17 cellular contexts compared by ENCODE assay signal in genomic region chr21:45801989-45802388, GRCh38.
DNase-seq lines count a peak whose midpoint lies in the region; TF ChIP-seq lines count a peak whose summit lies in the region.
"Had no signal": no experiment of that assay in that cellular context is flagged by ENCODE, and none has a peak within 500 bp of the region (broad histone marks: within the 10 kb centered on the region; RNA-seq: fewer than 3 reads in every experiment).

No MANE protein-coding gene starts in this region.

- H4K20me1 ChIP-seq in MM.1S (ENCODE audit: insufficient read depth, low read length), result no peaks in the 10 kb centered on the region

- CTCF ChIA-PET in HEK293 (lab: Yijun Ruan, JAX), result interaction anchor here (0.6 kb wide), 1 partner anchor 16 kb away, joined by 3 read pairs; no protein-coding TSS in a partner anchor

- no peaks in the 10 kb centered on the region for H3K9me3 ChIP-seq in HEK293 (ENCODE audit: control insufficient read depth, insufficient read depth, low read depth, low read length)
- no peaks in the 10 kb centered on the region for H3K9me3 ChIP-seq in MM.1S (replicated peaks; ENCODE audit: insufficient read depth, low read length)

- no peak overlapping the region for H3K4me2 ChIP-seq in MM.1S (ENCODE audit: low read depth, low read length)
- H3K4me2 ChIP-seq: GM23338 had no signal

- DNase-seq in activated CD8-positive, alpha-beta memory T cell treated with anti-CD3 and anti-CD28 coated beads, Interleukin-2, amount 50 U/mL, for 48 hours, result peak; percentile 42
- DNase-seq in activated CD8-positive, alpha-beta memory T cell treated with anti-CD3 and anti-CD28 coated beads, Interleukin-2, amount 50 U/mL, for 4 hours, result no peak
- DNase-seq in ecto neural progenitor cell (ENCODE audit: low spot score) (peak; percentile 36), MM.1S (no peak), CD14-positive monocyte (ENCODE audit: low spot score) (no peak), cerebellar nuclear complex (lab: John Stamatoyannopoulos, UW) (no peak), NCI-H1048 (lab: John Stamatoyannopoulos, UW) (no peak)
- DNase-seq: 8988T; CD4-positive, alpha-beta memory T cell; DMS79 treated with DMSO at 0.1 percent for 48 hours; GF-D8 had no signal

- H3K27me3 ChIP-seq in MM.1S (replicated peaks; ENCODE audit: insufficient read depth, low read length), result no peaks in the 10 kb centered on the region

- H3K9me2 ChIP-seq in MM.1S (replicated peaks; ENCODE audit: insufficient read depth, low read length), result no peaks in the 10 kb centered on the region

- peaks cover 0 to 2% (median 0%) of the 10 kb centered on the region in 7 donors for H3K9me3 Mint-ChIP-seq in CD14-positive monocyte
- H3K9me3 Mint-ChIP-seq: CD4-positive, alpha-beta memory T cell; GM23338 had no signal

- H3K4me1 ChIP-seq in HEK293 (ENCODE audit: control insufficient read depth, insufficient read depth, low read length) (no peaks in the 10 kb centered on the region), MM.1S (ENCODE audit: low read length) (no peaks in the 10 kb centered on the region)

- POLR2A ChIA-PET in HEK293 (lab: Yijun Ruan, JAX), result no interaction called here

- intact Hi-C loops in CD14-positive monocyte (cut with micrococcal nuclease), result loop anchor here in 1 of 2 donors (10.0 kb wide), 1 partner anchor 147 kb away; no protein-coding TSS in a partner anchor

- H3K36me3 Mint-ChIP-seq in CD14-positive monocyte, result no peaks in the 10 kb centered on the region
- H3K36me3 Mint-ChIP-seq: CD4-positive, alpha-beta memory T cell had no signal

- H3K9ac ChIP-seq in MM.1S (ENCODE audit: low read length), result no peak overlapping the region

- TF ChIP-seq CTCF in HEK293 (tag by site-specific recombination; IDR thresholded peaks at IDR 0.05), result no peak
- TF ChIP-seq CTCF in MM.1S (IDR thresholded peaks at IDR 0.05; ENCODE audit: low read length), result no peak
- no peak for TF ChIP-seq CTCF in CD14-positive monocyte (IDR thresholded peaks at IDR 0.05)

- H3F3A ChIP-seq in MM.1S (ENCODE audit: insufficient read depth, low read length), result no peaks in the 10 kb centered on the region

- no peaks in the 10 kb centered on the region for H3K4me1 Mint-ChIP-seq in CD14-positive monocyte
- H3K4me1 Mint-ChIP-seq: B cell; CD4-positive, alpha-beta memory T cell had no signal

- no peak overlapping the region for H3K27ac Mint-ChIP-seq in CD14-positive monocyte
- H3K27ac Mint-ChIP-seq: CD4-positive, alpha-beta memory T cell; GM23338 had no signal

- H3K36me3 ChIP-seq in HEK293 (ENCODE audit: control insufficient read depth in 2 of 2, insufficient read depth in 1 of 2, low read length in 2 of 2) (no peaks in the 10 kb centered on the region), MM.1S (replicated peaks; ENCODE audit: insufficient read depth, low read length) (no peaks in the 10 kb centered on the region)

- no peak overlapping the region for H3K27ac ChIP-seq in HEK293 (ENCODE audit: extremely low read depth, low read depth, low read length)
- no peak overlapping the region for H3K27ac ChIP-seq in MM.1S (ENCODE audit: low read length)
- H3K27ac ChIP-seq: C4-2B, HL-60 had no signal

- H3K4me3 Mint-ChIP-seq in CD14-positive monocyte, result no peak overlapping the region
- H3K4me3 Mint-ChIP-seq: B cell; CD4-positive, alpha-beta memory T cell; GM23338 had no signal

- H3K79me2 ChIP-seq in MM.1S (ENCODE audit: low read length), result no peaks in the 10 kb centered on the region

- H2AFZ ChIP-seq in MM.1S (ENCODE audit: low read length), result no peak overlapping the region
- H2AFZ ChIP-seq: GM23338 had no signal

- peaks cover 0 to 1% (median 0%) of the 10 kb centered on the region in 3 donors for H3K27me3 Mint-ChIP-seq in CD14-positive monocyte (ENCODE audit: low read depth in 3 of 3)
- H3K27me3 Mint-ChIP-seq: B cell had no signal

- no peak overlapping the region for H3K4me3 ChIP-seq in HEK293 (ENCODE audit: low read depth, low read length)
- H3K4me3 ChIP-seq in MM.1S (ENCODE audit: low read length), result no peak overlapping the region
- H3K4me3 ChIP-seq: GM23338, K562 had no signal

TF ChIP-seq in HEK293, 187 proteins besides CTCF, POLR2A, EP300 and RAD21:
- TF ChIP-seq ZNF645 (tag by site-specific recombination; IDR thresholded peaks at IDR 0.05) (no peak), ZNF132 (tag by site-specific recombination; IDR thresholded peaks at IDR 0.05; ENCODE audit: borderline replicate concordance) (no peak), BCL6B (tag by site-specific recombination; IDR thresholded peaks at IDR 0.05) (no peak), ZIC2 (tag by site-specific recombination; IDR thresholded peaks at IDR 0.05) (0 out of 2 replicates have a peak, but pooled peaks have one; percentile 15), ZNF426 (tag by site-specific recombination; IDR thresholded peaks at IDR 0.05) (no peak), ZNF514 (tag by site-specific recombination; IDR thresholded peaks at IDR 0.05) (no peak), KLF16 (tag by site-specific recombination; IDR thresholded peaks at IDR 0.05) (no peak)
TF ChIP-seq in HEK293: peak in this region for 1.

Comparison
In these comparisons a context has a peak if more than half of its experiments do, and no peak if none do; other contexts are left out.
1. DNase-seq: peak in activated CD8-positive, alpha-beta memory T cell treated with anti-CD3 and anti-CD28 coated beads, Interleukin-2, amount 50 U/mL, for 48 hours (single experiment) and ecto neural progenitor cell (single experiment); none in activated CD8-positive, alpha-beta memory T cell treated with anti-CD3 and anti-CD28 coated beads, Interleukin-2, amount 50 U/mL, for 4 hours (single experiment), MM.1S (single experiment), CD14-positive monocyte (single experiment), cerebellar nuclear complex (0 of 2) and NCI-H1048 (single experiment).